Comparison of ENCODE assay signal across 8 cellular contexts in the genomic region with DNA sequence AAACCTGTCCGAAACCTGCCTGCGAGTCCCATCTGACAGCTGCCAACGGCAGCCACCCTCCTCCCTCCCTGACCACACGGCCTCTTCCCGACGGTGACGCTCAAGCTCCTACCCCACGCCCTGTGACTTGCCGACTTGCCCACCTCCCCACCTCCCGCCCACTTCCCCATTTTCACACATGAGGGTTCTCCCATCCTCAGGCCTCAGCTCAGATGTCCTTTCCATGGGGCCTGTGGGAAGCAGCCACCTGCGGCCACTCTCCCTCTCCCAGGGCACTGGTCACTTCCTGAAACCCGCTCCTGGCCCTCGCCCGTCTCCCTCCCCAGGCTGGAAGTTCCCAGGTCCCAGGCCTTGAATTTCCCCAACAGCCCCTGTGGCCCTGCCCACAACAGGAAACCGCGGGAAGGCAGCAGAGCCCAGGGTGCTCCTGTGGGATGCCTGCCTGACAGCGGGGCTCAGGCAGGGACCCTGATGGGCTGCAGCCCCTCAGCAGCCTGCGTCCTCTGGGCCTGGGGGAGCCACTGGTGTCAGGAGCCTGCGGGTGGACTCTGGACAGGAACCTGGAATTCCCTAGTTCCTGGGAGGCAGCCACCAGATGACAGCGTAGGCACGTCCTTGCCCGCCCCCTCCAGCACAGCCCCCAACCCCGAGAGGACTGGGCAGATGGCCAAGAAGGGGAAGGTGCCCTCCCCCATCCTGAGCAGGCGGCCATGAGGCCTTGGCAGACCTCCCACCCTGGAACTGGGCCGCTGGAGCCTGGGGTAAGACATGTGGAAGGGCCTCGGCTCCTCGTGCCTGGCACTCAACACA.
A peak's percentile ranks its signal among the peaks of the same experiment; 100 is the strongest.
DNase-seq lines count a peak whose midpoint lies in the region; ATAC-seq, FAIRE-seq and TF ChIP-seq lines count a peak whose summit lies in the region.

No MANE protein-coding gene starts in this region.

- H3K9me3 Mint-ChIP-seq in CD14-positive monocyte = peaks cover 5 to 22% (median 7%) of the 10 kb centered on the region in 7 donors
- peaks cover 0 to 6% of the 10 kb centered on the region in 2 donors for H3K9me3 Mint-ChIP-seq in activated naive CD4-positive, alpha-beta T cell treated with anti-CD3 and anti-CD28 coated beads, Interleukin-2, amount 50 U/mL, for 72 hours

- no peak for FAIRE-seq in D721Med (lab: Jason Lieb, UNC)

- H4K20me1 ChIP-seq in OCI-LY3 (ENCODE audit: insufficient read depth, low read length) = no peaks in the 10 kb centered on the region

- H3K27ac ChIP-seq in HUES6 (ENCODE audit: low read depth, low read length) = no peak overlapping the region
- H3K27ac ChIP-seq in OCI-LY3 (ENCODE audit: low read length) = no peak overlapping the region

- ATAC-seq in activated naive CD4-positive, alpha-beta T cell treated with anti-CD3 and anti-CD28 coated beads, Interleukin-2, amount 50 U/mL, for 72 hours = no peak

- no peaks in the 10 kb centered on the region for H3K79me2 ChIP-seq in OCI-LY3 (ENCODE audit: low read length)

- H3K4me1 Mint-ChIP-seq in CD14-positive monocyte = peaks cover 20% of the 10 kb centered on the region

- H3K36me3 ChIP-seq in HUES6 (ENCODE audit: control insufficient read depth, insufficient read depth, low read length) = no peaks in the 10 kb centered on the region
- H3K36me3 ChIP-seq in OCI-LY3 (replicated peaks; ENCODE audit: low read depth, low read length) = no peaks in the 10 kb centered on the region

- peak overlapping the region; percentile 28 to 82 (median 74) for H3K27ac Mint-ChIP-seq in CD14-positive monocyte
- H3K27ac Mint-ChIP-seq in activated naive CD4-positive, alpha-beta T cell treated with anti-CD3 and anti-CD28 coated beads, Interleukin-2, amount 50 U/mL, for 72 hours = no peak overlapping the region

- DNase-seq in CD14-positive monocyte (ENCODE audit: low spot score) = peak; percentile 78
- DNase-seq in kidney tubule cell (ENCODE audit: low spot score) = peak; percentile 50
- DNase-seq in pons (ENCODE audit: low spot score) = no peak
- no peak for DNase-seq in D721Med (ENCODE audit: insufficient read length, low spot score)
- DNase-seq in activated naive CD4-positive, alpha-beta T cell treated with anti-CD3 and anti-CD28 coated beads, Interleukin-2, amount 50 U/mL, for 72 hours (ENCODE audit: low spot score in 2 of 2) = no peak
- no peak for DNase-seq in NCI-H526 treated with DMSO at 0.1 percent for 48 hours (lab: John Stamatoyannopoulos, UW)

- H2AFZ ChIP-seq in OCI-LY3 (ENCODE audit: low read depth, low read length) = no peak overlapping the region

- H3K36me3 Mint-ChIP-seq in CD14-positive monocyte = no peaks in the 10 kb centered on the region
- H3K36me3 Mint-ChIP-seq in activated naive CD4-positive, alpha-beta T cell treated with anti-CD3 and anti-CD28 coated beads, Interleukin-2, amount 50 U/mL, for 72 hours = peaks cover 0 to 12% of the 10 kb centered on the region in 2 donors

- peak overlapping the region; percentile 78 for H3K4me2 ChIP-seq in OCI-LY3 (ENCODE audit: low read length)

- H3K9me3 ChIP-seq in HUES6 (ENCODE audit: control insufficient read depth, insufficient read depth, low read depth, low read length) = peaks cover 19% of the 10 kb centered on the region
- no peaks in the 10 kb centered on the region for H3K9me3 ChIP-seq in OCI-LY3 (ENCODE audit: insufficient read depth, low read length)

- H3K4me3 ChIP-seq in HUES6 (ENCODE audit: low read depth, low read length) (peak overlapping the region; percentile 47; the same call in 1 of the 2 replicates), OCI-LY3 (ENCODE audit: low read length) (peak overlapping the region; percentile 70; the same call in 1 of the 2 replicates)

- no peak overlapping the region for H3K9ac ChIP-seq in HUES6 (ENCODE audit: low read length)
- H3K9ac ChIP-seq in OCI-LY3 (ENCODE audit: low read length) = no peak overlapping the region

- H3K27me3 Mint-ChIP-seq in CD14-positive monocyte (ENCODE audit: low read depth in 3 of 3) = peaks cover 17 to 43% (median 42%) of the 10 kb centered on the region in 3 donors

- peaks cover 32% of the 10 kb centered on the region for H3K4me1 ChIP-seq in HUES6 (ENCODE audit: control insufficient read depth, insufficient read depth, low read length)
- peaks cover 11% of the 10 kb centered on the region for H3K4me1 ChIP-seq in OCI-LY3 (ENCODE audit: low read length)

- H3K27me3 ChIP-seq in HUES6 (ENCODE audit: control insufficient read depth, insufficient read depth, low read length) (peaks cover 96% of the 10 kb centered on the region), OCI-LY3 (ENCODE audit: low read depth, low read length) (peaks cover 13% of the 10 kb centered on the region)

- peak overlapping the region; percentile 71 to 88 for H3K4me3 Mint-ChIP-seq in CD14-positive monocyte

- TF ChIP-seq CTCF in CD14-positive monocyte (IDR thresholded peaks at IDR 0.05) (no peak), OCI-LY3 (IDR thresholded peaks at IDR 0.05; ENCODE audit: low read depth, low read length) (no peak), D721Med (IDR thresholded peaks at IDR 0.05; ENCODE audit: insufficient read depth, missing control alignments) (no peak)

- intact Hi-C loops in CD14-positive monocyte (cut with micrococcal nuclease) = no loop called here

Comparison
In these comparisons a context has a peak if more than half of its experiments do, and no peak if none do; other contexts are left out.
1. DNase-seq: peak in CD14-positive monocyte (single experiment) and kidney tubule cell (single experiment); none in pons (single experiment), D721Med (single experiment), activated naive CD4-positive, alpha-beta T cell treated with anti-CD3 and anti-CD28 coated beads, Interleukin-2, amount 50 U/mL, for 72 hours (0 of 2) and NCI-H526 treated with DMSO at 0.1 percent for 48 hours (single experiment).
2. H3K27ac Mint-ChIP-seq: peak in CD14-positive monocyte (7 of 7); none in activated naive CD4-positive, alpha-beta T cell treated with anti-CD3 and anti-CD28 coated beads, Interleukin-2, amount 50 U/mL, for 72 hours (0 of 2).